Comparison of ENCODE assay signal across 8 cellular contexts in genomic region chr12:107379142-107379851, GRCh38.
DNase-seq lines count a peak whose midpoint lies in the region; ATAC-seq, FAIRE-seq and TF ChIP-seq lines count a peak whose summit lies in the region.
"Not testable (repeated sequence)": the region's sequence is repeated elsewhere in the genome, so short reads cannot be mapped to it uniquely, and the experiment has no call there.

No MANE protein-coding gene starts in this region.

- WGBS in hepatocyte (ENCODE audit: low lambda C conversion rate, missing lambda C conversion rate) = 85% methylated on average over 6 of the region's 6 CpGs

- peak; percentile 97 for FAIRE-seq in RCC 7860 (lab: Jason Lieb, UNC)

- TF ChIP-seq CTCF in AG04450 (IDR thresholded peaks at IDR 0.05; ENCODE audit: low read depth, low read length); hepatocyte (IDR thresholded peaks at IDR 0.05; ENCODE audit: poor library complexity): not testable (repeated sequence)

- ATAC-seq in esophagus mucosa (peak; percentile 54), sciatic nerve (peak; percentile 15)

- intact Hi-C loops in sciatic nerve (cut with DNase I) = not testable (repeated sequence)

- H3K36me3 ChIP-seq in hepatocyte (replicated peaks; ENCODE audit: insufficient read depth, low read depth) = not testable (repeated sequence)

- not testable (repeated sequence) for H4K20me1 ChIP-seq in hepatocyte (ENCODE audit: insufficient read depth, poor library complexity, severe bottlenecking)

- H3K79me2 ChIP-seq in hepatocyte = not testable (repeated sequence)

- H3K27me3 ChIP-seq in AG04450 (ENCODE audit: control insufficient read depth, insufficient read depth, low read length); hepatocyte: not testable (repeated sequence)

- H3K27ac ChIP-seq in AG04450 (ENCODE audit: low read depth, low read length) (peak overlapping the region; percentile 65), hepatocyte (peak overlapping the region; percentile 63)

- POLR2A ChIA-PET in AG04450 (lab: Yijun Ruan, JAX) = interaction anchor here (1.0 kb wide), 1 partner anchor 23 kb away, joined by 3 read pairs; no protein-coding TSS in a partner anchor

- H3K4me1 ChIP-seq in hepatocyte (ENCODE audit: insufficient read depth) = peaks cover 14% of the 10 kb centered on the region

- not testable (repeated sequence) for H3K9me2 ChIP-seq in hepatocyte (replicated peaks; ENCODE audit: insufficient read depth)

- CTCF ChIA-PET in AG04450 (lab: Charles Lee) = interaction anchor here (1.1 kb wide), 1 partner anchor 248 kb away, joined by 4 read pairs; no protein-coding TSS in a partner anchor

- not testable (repeated sequence) for H3K9me3 ChIP-seq in AG04450 (ENCODE audit: control insufficient read depth, insufficient read depth, low read length); hepatocyte (ENCODE audit: low read depth)

- H2AFZ ChIP-seq in hepatocyte = not testable (repeated sequence)

- peak overlapping the region; percentile 33 for H3K4me2 ChIP-seq in hepatocyte

- H3K4me3 ChIP-seq in AG04450 (ENCODE audit: low read depth, low read length); hepatocyte: not testable (repeated sequence)

- not testable (repeated sequence) for DNase-seq in AG04450 (ENCODE audit: low read depth, low spot score); sciatic nerve (ENCODE audit: low spot score)
- DNase-seq in EL (peak; percentile 73), HT1080 (ENCODE audit: low read depth) (peak; percentile 88), RCC 7860 (ENCODE audit: low spot score) (peak; percentile 91), astrocyte of the hippocampus (ENCODE audit: low read depth, low spot score) (peak; percentile 49), hepatocyte (ENCODE audit: low spot score) (peak; percentile 39)
